Comparison of ENCODE assay signal across 10 cellular contexts in the genomic region with DNA sequence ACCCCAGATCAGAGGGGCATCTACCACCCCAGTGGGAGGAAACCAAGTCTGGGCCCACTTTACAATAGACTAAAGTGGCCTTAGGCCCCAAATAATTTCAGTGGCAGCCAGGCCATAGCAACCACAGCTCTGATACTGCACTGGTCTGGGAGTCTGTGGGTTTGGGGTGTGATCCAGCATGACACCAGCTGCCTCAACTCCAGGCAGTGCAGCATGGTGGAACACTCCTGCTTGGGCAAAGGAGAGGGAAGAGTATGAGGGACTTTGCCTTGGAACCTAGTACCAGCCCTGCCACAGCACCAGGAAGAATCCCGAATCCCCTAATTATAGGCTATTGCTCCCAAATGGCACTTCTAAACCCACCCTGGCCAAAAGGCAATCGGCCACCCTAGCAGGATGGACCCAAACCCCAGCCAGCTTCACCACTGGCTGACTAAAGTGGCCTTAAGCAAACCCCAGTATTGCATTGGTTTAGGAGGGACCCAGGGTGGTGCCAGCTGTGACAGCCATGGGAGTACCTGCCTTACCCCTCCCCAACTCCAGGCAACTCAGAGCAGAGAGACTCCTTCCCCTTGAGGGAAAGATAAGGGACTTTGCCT. TPM values are rescaled to one million over a fixed set of nuclear protein-coding genes. Genes with fewer than 3 reads are reported as not detected.
A peak's percentile ranks its signal among the peaks of the same experiment; 100 is the strongest.
DNase-seq lines count a peak whose midpoint lies in the region; ATAC-seq, FAIRE-seq and TF ChIP-seq lines count a peak whose summit lies in the region.
"Had no signal": no experiment of that assay in that cellular context is flagged by ENCODE, and none has a peak within 500 bp of the region (broad histone marks: within the 10 kb centered on the region; RNA-seq: fewer than 3 reads in every experiment).

No MANE protein-coding gene starts in this region.

- H3K36me3 ChIP-seq in pancreas = no peaks in the 10 kb centered on the region

- H3K4me3 Mint-ChIP-seq in activated CD4-positive, alpha-beta T cell treated with anti-CD3 and anti-CD28 coated beads, Interleukin-2, amount 10 ng/mL, durations not matched to agents 24 days and 14 days = no peak overlapping the region

- ATAC-seq in GM19351 (IDR thresholded peaks at IDR 0.05; ENCODE audit: unreplicated experiment) = peak; percentile 23
- peak; percentile 28 for ATAC-seq in HG02759 (IDR thresholded peaks at IDR 0.05; ENCODE audit: unreplicated experiment)
- ATAC-seq in esophagus mucosa = peak; percentile 53
- peak; percentile 24 to 32 (median 28) for ATAC-seq in pancreas

- no peak overlapping the region for H3K4me3 ChIP-seq in pancreas

- TF ChIP-seq CTCF in pancreas (IDR thresholded peaks at IDR 0.05) = no peak

- H3K9me3 ChIP-seq in pancreas = no peaks in the 10 kb centered on the region

- H3K4me1 Mint-ChIP-seq in activated CD4-positive, alpha-beta T cell treated with anti-CD3 and anti-CD28 coated beads, Interleukin-2, amount 10 ng/mL, durations not matched to agents 24 days and 14 days = no peaks in the 10 kb centered on the region

- H3K4me1 ChIP-seq in pancreas = no peaks in the 10 kb centered on the region

- no peak overlapping the region for H3K27ac ChIP-seq in pancreas
- H3K27ac ChIP-seq: C4-2B had no signal

- peaks cover 56% of the 10 kb centered on the region for H3K36me3 Mint-ChIP-seq in activated CD4-positive, alpha-beta T cell treated with anti-CD3 and anti-CD28 coated beads, Interleukin-2, amount 10 ng/mL, durations not matched to agents 24 days and 14 days (ENCODE audit: low read depth)

- WGBS in pancreas, 2 donors = 58 to 77% methylated on average over 2 of the region's 2 CpGs

- H3K27ac Mint-ChIP-seq in activated CD4-positive, alpha-beta T cell treated with anti-CD3 and anti-CD28 coated beads, Interleukin-2, amount 10 ng/mL, durations not matched to agents 24 days and 14 days = no peak overlapping the region

- no peaks in the 10 kb centered on the region for H3K27me3 Mint-ChIP-seq in activated CD4-positive, alpha-beta T cell treated with anti-CD3 and anti-CD28 coated beads, Interleukin-2, amount 10 ng/mL, durations not matched to agents 24 days and 14 days

- intact Hi-C loops in pancreas (cut with DNase I) = loop anchor here in 2 of 3 donors (5.0 to 10.0 kb wide), 2 partner anchors 300 to 303 kb away; no protein-coding TSS in a partner anchor
- intact Hi-C loops in activated CD4-positive, alpha-beta T cell treated with anti-CD3 and anti-CD28 coated beads, Interleukin-2, amount 10 ng/mL, durations not matched to agents 24 days and 14 days (cut with micrococcal nuclease) = loop anchor here (1.0 to 2.0 kb wide), 5 partner anchors 89 to 687 kb away; no protein-coding TSS in a partner anchor

- H3K27me3 ChIP-seq in pancreas = no peaks in the 10 kb centered on the region

- no peaks in the 10 kb centered on the region for H3K9me3 Mint-ChIP-seq in activated CD4-positive, alpha-beta T cell treated with anti-CD3 and anti-CD28 coated beads, Interleukin-2, amount 10 ng/mL, durations not matched to agents 24 days and 14 days

- DNase-seq in pancreas (no peak), occipital lobe (lab: John Stamatoyannopoulos, UW) (no peak), NCI-H524 treated with DMSO at 0.1 percent for 48 hours (lab: John Stamatoyannopoulos, UW) (no peak)
- no peak for DNase-seq in activated CD4-positive, alpha-beta T cell treated with anti-CD3 and anti-CD28 coated beads, Interleukin-2, amount 10 ng/mL, durations not matched to agents 24 days and 14 days
- DNase-seq: activated CD8-positive, alpha-beta memory T cell treated with anti-CD3 and anti-CD28 coated beads, Interleukin-2, amount 50 U/mL, for 48 hours; NCI-H1694 treated with DMSO at 0.1 percent for 48 hours had no signal

- FAIRE-seq in pancreas (lab: Jason Lieb, UNC) = no peak

RNA-seq across cellular contexts. Expression of gene PACC1, which starts 47.1 kb away (rescaled TPM):
- 5.7 TPM for total RNA-seq in esophagus mucosa
- total RNA-seq in pancreas = 1 to 10 TPM; 2.4 to 3.4 (median 3.2) TPM
- polyA plus RNA-seq in pancreas = 1 to 10 TPM; 1.7 to 1.9 TPM
- total RNA-seq in occipital lobe = 25.4 TPM
- 16.0 and 19.4 TPM in 2 replicates for total RNA-seq in activated CD4-positive, alpha-beta T cell treated with anti-CD3 and anti-CD28 coated beads, Interleukin-2, amount 10 ng/mL, durations not matched to agents 24 days and 14 days
